In the genomic region with DNA sequence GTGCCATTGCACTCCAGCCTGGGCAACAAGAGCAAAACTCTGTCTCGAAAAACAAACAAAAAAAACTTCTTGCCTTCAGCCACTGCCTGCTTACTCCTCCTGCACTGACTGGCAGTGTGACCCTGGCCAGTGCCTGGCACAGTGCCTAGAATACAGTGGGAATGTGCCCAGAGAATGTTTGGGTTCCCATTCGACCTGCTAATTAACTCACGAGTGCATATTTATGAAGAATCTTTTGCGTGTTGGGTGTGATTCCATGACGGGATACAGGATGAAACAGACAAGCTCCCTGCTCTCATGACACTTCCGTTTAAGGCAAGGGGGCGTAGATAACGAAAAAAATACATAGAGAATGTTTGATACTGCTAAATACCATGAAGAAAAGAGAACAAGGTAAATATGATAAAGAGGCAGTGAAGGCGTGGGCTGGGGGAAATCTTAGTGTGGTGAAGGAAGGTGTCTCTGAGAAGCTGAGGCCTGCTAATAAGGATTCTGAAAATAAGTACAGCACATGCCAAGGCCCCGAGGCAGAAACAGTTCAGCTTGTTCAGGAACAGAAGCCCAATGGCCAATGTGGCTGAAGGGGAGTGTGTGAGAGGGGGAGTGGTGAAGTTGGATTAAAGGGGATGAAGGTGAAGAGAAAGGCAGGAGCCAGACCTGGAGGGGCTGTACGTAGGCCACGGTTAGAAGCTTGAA, we compare ENCODE assay signal across 1 cellular context.
TF ChIP-seq lines count a peak whose summit lies in the region.

No MANE protein-coding gene starts in this region.

TF ChIP-seq in endothelial cell of umbilical vein, 7 proteins besides CTCF, POLR2A, EP300 and RAD21:
- TF ChIP-seq POLR2AphosphoS5 (IDR thresholded peaks at IDR 0.05; ENCODE audit: insufficient read depth, low read depth, low read length) (no peak), JUN (IDR thresholded peaks at IDR 0.05; ENCODE audit: borderline replicate concordance, insufficient read depth, insufficient read length, low read depth) (no peak), FOS (IDR thresholded peaks at IDR 0.05; ENCODE audit: borderline replicate concordance, insufficient read depth, low read length) (no peak), GATA2 (IDR thresholded peaks at IDR 0.05; ENCODE audit: insufficient read depth, insufficient read length, low read depth, low read length) (no peak), MYC (IDR thresholded peaks at IDR 0.05; ENCODE audit: low read depth, low read length) (no peak), EZH2 (IDR thresholded peaks at IDR 0.05; ENCODE audit: borderline replicate concordance, low read depth, low read length, severe bottlenecking) (no peak)
- TF ChIP-seq, protein P1, sequence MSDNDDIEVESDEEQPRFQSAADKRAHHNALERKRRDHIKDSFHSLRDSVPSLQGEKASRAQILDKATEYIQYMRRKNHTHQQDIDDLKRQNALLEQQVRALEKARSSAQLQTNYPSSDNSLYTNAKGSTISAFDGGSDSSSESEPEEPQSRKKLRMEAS (IDR thresholded peaks at IDR 0.05; ENCODE audit: insufficient read depth, insufficient read length) = no peak
